ENCODE assay signal across 1 cellular context in the genomic region with DNA sequence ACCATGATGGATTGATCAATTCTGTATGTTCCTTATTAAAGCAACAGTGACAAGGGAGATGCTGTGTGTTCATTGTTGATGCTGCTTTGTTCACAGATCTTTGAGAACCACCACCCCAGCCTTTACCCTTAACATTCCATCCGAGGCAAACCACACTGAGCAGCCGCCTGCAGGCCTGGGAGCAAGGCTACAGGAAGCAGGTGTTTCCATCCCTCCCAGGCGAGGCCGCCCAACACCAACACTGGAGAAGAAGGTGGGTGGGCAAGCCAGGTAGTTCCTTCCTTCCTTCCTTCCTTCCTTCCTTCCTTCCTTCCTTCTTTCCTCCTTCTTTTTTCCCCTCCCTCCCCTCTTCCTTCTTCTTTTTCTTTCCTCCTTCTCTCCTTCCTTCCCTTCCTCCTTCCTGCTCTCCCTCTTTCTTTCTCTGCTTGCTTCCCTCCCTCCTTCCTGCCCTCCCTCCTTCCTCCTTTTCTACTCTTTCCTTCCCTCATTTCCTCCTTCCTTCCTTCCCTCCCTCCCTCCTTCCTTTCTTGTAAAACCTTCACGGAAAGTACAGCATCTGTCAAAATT.
TF ChIP-seq lines count a peak whose summit lies in the region.

No MANE protein-coding gene starts in this region.

TF ChIP-seq in GM23338, 12 proteins besides CTCF, POLR2A, EP300 and RAD21 (continued from another document):
- TF ChIP-seq REST (IDR thresholded peaks at IDR 0.05; ENCODE audit: unreplicated experiment) (no peak), ZNF114 (CRISPR knock-in tag; IDR thresholded peaks at IDR 0.05) (no peak)
